In the genomic region with DNA sequence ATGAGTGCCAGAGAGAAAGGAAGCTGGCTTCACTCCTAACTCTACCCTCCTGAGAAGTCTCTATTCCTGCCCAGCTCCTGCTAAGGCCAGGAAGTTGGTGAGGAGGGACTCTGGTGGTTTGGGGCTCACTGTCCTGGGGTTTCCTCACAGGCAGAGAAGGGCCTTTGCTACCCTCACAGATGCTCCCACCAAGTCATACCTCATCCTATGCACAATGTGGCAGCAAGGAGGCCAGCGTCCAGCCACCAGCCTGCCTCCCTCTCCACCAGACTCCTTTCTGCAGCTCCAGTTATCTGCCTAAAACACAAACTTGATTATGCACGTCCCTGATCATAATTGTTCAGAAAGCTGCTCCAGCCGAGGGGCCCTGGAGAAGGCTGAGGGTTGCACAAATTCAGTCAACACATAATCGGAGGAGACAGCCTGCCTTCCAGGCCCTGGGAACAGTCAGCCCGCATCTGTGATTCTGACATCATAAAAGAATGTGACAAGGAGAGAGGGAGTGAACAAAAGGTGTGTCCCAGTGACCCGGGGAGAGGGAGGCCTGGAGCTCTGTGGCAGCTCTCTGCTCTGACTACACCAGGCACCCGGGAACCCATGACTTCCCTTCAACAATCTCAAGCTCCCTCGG, we compare ENCODE assay signal across 9 cellular contexts. TPM values are rescaled to one million over a fixed set of nuclear protein-coding genes. Genes with fewer than 3 reads are reported as not detected.
A peak's percentile ranks its signal among the peaks of the same experiment; 100 is the strongest.
DNase-seq lines count a peak whose midpoint lies in the region; ATAC-seq and TF ChIP-seq lines count a peak whose summit lies in the region.
"Had no signal": no experiment of that assay in that cellular context is flagged by ENCODE, and none has a peak within 500 bp of the region (broad histone marks: within the 10 kb centered on the region; RNA-seq: fewer than 3 reads in every experiment).

No MANE protein-coding gene starts in this region.

- H3K9me3 Mint-ChIP-seq in Calu3 (ENCODE audit: low read depth, unreplicated experiment) = no peaks in the 10 kb centered on the region

- CTCF ChIA-PET in Calu3 (lab: Charles Lee) = interaction anchor here (1.2 kb wide), 1 partner anchor 12 kb away, joined by 5 read pairs; no protein-coding TSS in a partner anchor

- no peak overlapping the region for H3K4me3 Mint-ChIP-seq in Calu3 (ENCODE audit: low read depth, unreplicated experiment)

- WGBS in heart right ventricle, 2 donors = 13 to 20% methylated on average over 8 of the region's 8 CpGs

- H3K9me3 ChIP-seq in heart right ventricle = no peaks in the 10 kb centered on the region

- no peak overlapping the region for H3K4me3 ChIP-seq in heart right ventricle

- H3K4me1 Mint-ChIP-seq in Calu3 (ENCODE audit: low read depth, unreplicated experiment) = peaks cover 30% of the 10 kb centered on the region

- TF ChIP-seq CTCF in Calu3 (IDR thresholded peaks at IDR 0.05; ENCODE audit: unreplicated experiment) (no peak), heart right ventricle (IDR thresholded peaks at IDR 0.05) (no peak)

- no peaks in the 10 kb centered on the region for H3K27me3 ChIP-seq in heart right ventricle

- peak overlapping the region; percentile 76 to 92 (median 86) for H3K27ac ChIP-seq in heart right ventricle

- peak; percentile 13 for DNase-seq in Calu3
- DNase-seq in amniotic stem cell (lab: John Stamatoyannopoulos, UW) = peak; percentile 42
- peak in 1 of 2 donors; percentile 58 for DNase-seq in heart right ventricle
- DNase-seq in retina = peak; percentile 90
- DNase-seq in cerebellar cortex (ENCODE audit: low spot score) = no peak
- no peak for DNase-seq in SHP77 (lab: John Stamatoyannopoulos, UW)
- DNase-seq in activated CD4-positive, CD25-positive, alpha-beta regulatory T cell (lab: John Stamatoyannopoulos, UW) = no peak

- no TSS peak for BruUV-seq in Calu3 (replicated peaks; lab: Mats Ljungman, UMichigan)

- no peaks in the 10 kb centered on the region for H3K27me3 Mint-ChIP-seq in Calu3 (ENCODE audit: unreplicated experiment)

- no peaks in the 10 kb centered on the region for H3K36me3 ChIP-seq in heart right ventricle

- intact Hi-C loops in Calu3 (cut with micrococcal nuclease; ENCODE audit: unreplicated experiment) = loop anchor here (10.0 kb wide), 1 partner anchor 45 kb away; no protein-coding TSS in a partner anchor
- intact Hi-C loops in heart right ventricle (cut with DNase I) = loop anchor here in 3 of 10 donors (5.0 to 10.0 kb wide), 3 partner anchors 38 to 45 kb away; no protein-coding TSS in a partner anchor

- H3K4me1 ChIP-seq in heart right ventricle = peaks cover 71 to 99% (median 85%) of the 10 kb centered on the region in 9 donors

- H3K27ac Mint-ChIP-seq in Calu3 (ENCODE audit: unreplicated experiment) = no peak overlapping the region

- no peaks in the 10 kb centered on the region for H3K36me3 Mint-ChIP-seq in Calu3 (ENCODE audit: insufficient read depth, unreplicated experiment)

- ATAC-seq in heart right ventricle (peak; percentile 39 to 72 (median 52)), GM18519 (IDR thresholded peaks at IDR 0.05; ENCODE audit: low FRiP score, unreplicated experiment) (no peak)
- ATAC-seq: left lobe of liver had no signal

RNA-seq across cellular contexts. Expression of gene DKK3, which starts 28.8 kb away (rescaled TPM):
- 11.9 and 14.6 TPM in 2 replicates for total RNA-seq in Calu3 (2022)
- 1,000 to 10,000 TPM in 1 of 10 donors, 100 to 1,000 TPM in 9; 314 to 1,034 (median 652) TPM for total RNA-seq in heart right ventricle
- 100 to 1,000 TPM; 113 to 254 TPM for polyA plus RNA-seq in heart right ventricle

Comparison
In these comparisons a context has a peak if more than half of its experiments do, and no peak if none do; other contexts are left out.
1. DNase-seq: peak in Calu3 (single experiment), amniotic stem cell (single experiment) and retina (single experiment); none in cerebellar cortex (single experiment), SHP77 (0 of 2) and activated CD4-positive, CD25-positive, alpha-beta regulatory T cell (0 of 4).
2. RNA of gene DKK3, which starts 28.8 kb away (total RNA-seq): 314 to 1,034 TPM in heart right ventricle; 11.9 to 14.6 TPM in Calu3; every median in the first group is over 10 times any median in the second.